ENCODE assay signal across 17 cellular contexts in genomic region chr18:48310353-48310752, GRCh38.
"Had no signal": no experiment of that assay in that cellular context is flagged by ENCODE, and none has a peak within 500 bp of the region (broad histone marks: within the 10 kb centered on the region; RNA-seq: fewer than 3 reads in every experiment).

No MANE protein-coding gene starts in this region.

- H3K27ac Mint-ChIP-seq: memory B cell; natural killer cell; stimulated activated memory B cell treated with anti-CD40 and anti-IgM and Interleukin-4, amounts not matched to agents 10 μg/mL and 1 μg/mL and 100 μg/mL, for 72 hours had no signal

- H3K4me1 ChIP-seq: pancreas, right lobe of liver, testis had no signal

- H3K9me3 Mint-ChIP-seq: memory B cell; natural killer cell; stimulated activated memory B cell treated with anti-CD40 and anti-IgM and Interleukin-4, amounts not matched to agents 10 μg/mL and 1 μg/mL and 100 μg/mL, for 72 hours had no signal

- H3K27ac ChIP-seq: dorsolateral prefrontal cortex, lower lobe of right lung, neutrophil, pancreas, right lobe of liver, testis, tibial nerve, upper lobe of left lung had no signal

- H3K4me3 ChIP-seq: dorsolateral prefrontal cortex, lower lobe of right lung, pancreas, right lobe of liver, testis, tibial nerve, upper lobe of left lung had no signal

- H3K27me3 ChIP-seq: dorsolateral prefrontal cortex, pancreas, right lobe of liver, testis, tibial nerve, upper lobe of left lung had no signal

- H3K36me3 Mint-ChIP-seq: memory B cell; natural killer cell; stimulated activated memory B cell treated with anti-CD40 and anti-IgM and Interleukin-4, amounts not matched to agents 10 μg/mL and 1 μg/mL and 100 μg/mL, for 72 hours had no signal

- DNase-seq: effector CD4-positive, alpha-beta T cell; left ventricle myocardium superior; lower lobe of right lung; natural killer cell; pancreas; stimulated activated CD4-positive, alpha-beta T cell treated with anti-CD3 and anti-CD28 coated beads, Interleukin-2, amount 100 ng/mL, for 24 hours; stimulated activated CD4-positive, alpha-beta T cell treated with anti-CD3 and anti-CD28 coated beads, Interleukin-4, amount 100 ng/mL, for 4 hours; stimulated activated naive CD8-positive, alpha-beta T cell treated with anti-CD3 and anti-CD28 coated beads, Interleukin-15, Interleukin-2, amounts not matched to agents 100 U/mL and 50 U/mL, for 24 hours; substantia nigra; testis had no signal

- H3K36me3 ChIP-seq: lower lobe of right lung, neutrophil, pancreas, right lobe of liver, tibial nerve, upper lobe of left lung had no signal

- H3K4me1 Mint-ChIP-seq: memory B cell; natural killer cell; stimulated activated memory B cell treated with anti-CD40 and anti-IgM and Interleukin-4, amounts not matched to agents 10 μg/mL and 1 μg/mL and 100 μg/mL, for 72 hours had no signal

- H3K9me3 ChIP-seq: lower lobe of right lung, neutrophil, pancreas, right lobe of liver, testis, tibial nerve, upper lobe of left lung had no signal

- H3K4me3 Mint-ChIP-seq: memory B cell; natural killer cell; stimulated activated memory B cell treated with anti-CD40 and anti-IgM and Interleukin-4, amounts not matched to agents 10 μg/mL and 1 μg/mL and 100 μg/mL, for 72 hours had no signal
